In the genomic region with DNA sequence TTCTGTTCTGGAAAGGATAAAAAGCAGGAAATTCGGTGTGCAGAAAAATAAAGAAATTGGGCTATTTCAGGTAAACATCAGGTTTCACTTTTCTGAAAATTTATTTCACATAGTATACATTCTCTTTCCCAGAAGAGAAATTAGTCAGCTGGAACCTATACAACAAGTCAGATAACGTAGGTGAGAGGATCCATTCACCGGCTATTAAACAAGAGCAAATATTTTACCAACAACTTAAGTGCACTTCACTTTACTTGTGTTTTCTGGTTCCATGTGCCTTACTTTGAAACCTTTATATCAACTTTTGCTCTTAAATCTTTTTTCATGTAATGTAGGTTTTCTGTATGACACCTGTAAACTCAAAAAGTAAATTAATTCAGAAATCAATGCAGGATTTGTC, we compare ENCODE assay signal across 30 cellular contexts.
"Had no signal": no experiment of that assay in that cellular context is flagged by ENCODE, and none has a peak within 500 bp of the region (broad histone marks: within the 10 kb centered on the region; RNA-seq: fewer than 3 reads in every experiment).

No MANE protein-coding gene starts in this region.

- H3K27me3 ChIP-seq: ascending aorta, breast epithelium, cardiac muscle cell, colonic mucosa, esophagus squamous epithelium, gastroesophageal sphincter had no signal

- H3K4me1 ChIP-seq: ascending aorta, breast epithelium, colonic mucosa, esophagus squamous epithelium, gastroesophageal sphincter had no signal

- H3K4me3 Mint-ChIP-seq: activated B cell treated with CpG ODN at 0.5 μM for 24 hours; activated CD8-positive, alpha-beta T cell treated with anti-CD3 and anti-CD28 coated beads for 36 hours; activated naive CD4-positive, alpha-beta T cell treated with anti-CD3 and anti-CD28 coated beads, Interleukin-2, amount 10 ng/mL, durations not matched to agents 7 days and 5 days; activated naive CD8-positive, alpha-beta T cell treated with anti-CD3 and anti-CD28 coated beads, Interleukin-2, amount 10 ng/mL, durations not matched to agents 7 days and 5 days; activated T-cell treated with anti-CD3 and anti-CD28 coated beads, Interleukin-2, amount 50 U/mL, for 4 hours; brain; T-helper 2 cell treated with Interferon-gamma antibody and Interleukin-4, amounts not matched to agents 5 μg/mL and 100 μg/mL, for 36 hours had no signal

- H3K27me3 Mint-ChIP-seq: activated B cell treated with CpG ODN at 0.5 μM for 24 hours; activated CD8-positive, alpha-beta T cell treated with anti-CD3 and anti-CD28 coated beads for 36 hours; activated naive CD4-positive, alpha-beta T cell treated with anti-CD3 and anti-CD28 coated beads, Interleukin-2, amount 10 ng/mL, durations not matched to agents 7 days and 5 days; activated naive CD8-positive, alpha-beta T cell treated with anti-CD3 and anti-CD28 coated beads, Interleukin-2, amount 10 ng/mL, durations not matched to agents 7 days and 5 days had no signal

- H3K36me3 ChIP-seq: ascending aorta, breast epithelium, cardiac muscle cell, colonic mucosa, esophagus squamous epithelium, gastroesophageal sphincter, WERI-Rb-1 had no signal

- H3K4me1 Mint-ChIP-seq: activated B cell treated with CpG ODN at 0.5 μM for 24 hours; activated naive CD4-positive, alpha-beta T cell treated with anti-CD3 and anti-CD28 coated beads, Interleukin-2, amount 10 ng/mL, durations not matched to agents 7 days and 5 days; activated naive CD8-positive, alpha-beta T cell treated with anti-CD3 and anti-CD28 coated beads, Interleukin-2, amount 10 ng/mL, durations not matched to agents 7 days and 5 days; brain had no signal

- ATAC-seq: activated CD4-positive, CD25-positive, alpha-beta regulatory T cell treated with anti-CD3 and anti-CD28 coated beads, Interleukin-2, amount 50 U/mL, for 24 hours; activated CD8-positive, alpha-beta T cell treated with anti-CD3 and anti-CD28 coated beads for 36 hours; activated naive CD4-positive, alpha-beta T cell treated with anti-CD3 and anti-CD28 coated beads, Interleukin-2, amount 50 U/mL, for 72 hours; activated T-cell treated with anti-CD3 and anti-CD28 coated beads, Interleukin-2, amount 50 U/mL, for 4 hours; gastroesophageal sphincter had no signal

- H3K4me3 ChIP-seq: ascending aorta, breast epithelium, cardiac muscle cell, colonic mucosa, esophagus squamous epithelium, gastroesophageal sphincter had no signal

- H3K27ac Mint-ChIP-seq: activated B cell treated with CpG ODN at 0.5 μM for 24 hours; activated CD8-positive, alpha-beta T cell treated with anti-CD3 and anti-CD28 coated beads for 36 hours; activated naive CD4-positive, alpha-beta T cell treated with anti-CD3 and anti-CD28 coated beads, Interleukin-2, amount 10 ng/mL, durations not matched to agents 7 days and 5 days; activated naive CD4-positive, alpha-beta T cell treated with anti-CD3 and anti-CD28 coated beads, Interleukin-2, amount 50 U/mL, for 72 hours; activated naive CD8-positive, alpha-beta T cell treated with anti-CD3 and anti-CD28 coated beads, Interleukin-2, amount 10 ng/mL, durations not matched to agents 7 days and 5 days; brain; T-helper 2 cell treated with Interferon-gamma antibody and Interleukin-4, amounts not matched to agents 5 μg/mL and 100 μg/mL, for 36 hours had no signal

- H3K27ac ChIP-seq: ascending aorta, breast epithelium, cardiac muscle cell, colonic mucosa, epithelial cell of prostate, esophagus squamous epithelium, gastroesophageal sphincter, WERI-Rb-1 had no signal

- H3K9me3 ChIP-seq: colonic mucosa, esophagus squamous epithelium, gastroesophageal sphincter had no signal

- DNase-seq: activated B cell treated with CpG ODN at 0.5 μM for 24 hours; activated CD4-positive, alpha-beta T cell treated with anti-CD3 and anti-CD28 coated beads for 48 hours; activated CD4-positive, alpha-beta T cell treated with anti-CD3 and anti-CD28 coated beads, Interleukin-2, amount 50 U/mL, for 1 hour; activated CD4-positive, alpha-beta T cell treated with anti-CD3 and anti-CD28 coated beads, Interleukin-2, amount 50 U/mL, for 48 hours; activated CD8-positive, alpha-beta memory T cell treated with anti-CD3 and anti-CD28 coated beads for 24 hours; activated CD8-positive, alpha-beta T cell treated with anti-CD3 and anti-CD28 coated beads for 36 hours; activated gamma-delta T cell; activated naive CD4-positive, alpha-beta T cell; activated naive CD4-positive, alpha-beta T cell treated with anti-CD3 and anti-CD28 coated beads, Interleukin-2, amount 10 ng/mL, durations not matched to agents 7 days and 5 days; activated naive CD8-positive, alpha-beta T cell treated with anti-CD3 and anti-CD28 coated beads, Interleukin-2, amount 10 ng/mL, durations not matched to agents 7 days and 5 days; activated T-cell treated with anti-CD3 and anti-CD28 coated beads, Interleukin-2, amount 50 U/mL, for 4 hours; central memory CD4-positive, alpha-beta T cell; cerebellar nuclear complex; colonic mucosa; effector CD8-positive, alpha-beta T cell; esophagus squamous epithelium; foreskin melanocyte; head of caudate nucleus; hypothalamus; T1000; WERI-Rb-1 had no signal

- H3K36me3 Mint-ChIP-seq: activated naive CD4-positive, alpha-beta T cell treated with anti-CD3 and anti-CD28 coated beads, Interleukin-2, amount 10 ng/mL, durations not matched to agents 7 days and 5 days; activated naive CD4-positive, alpha-beta T cell treated with anti-CD3 and anti-CD28 coated beads, Interleukin-2, amount 50 U/mL, for 72 hours; activated naive CD8-positive, alpha-beta T cell treated with anti-CD3 and anti-CD28 coated beads, Interleukin-2, amount 10 ng/mL, durations not matched to agents 7 days and 5 days; brain had no signal
